18 cellular contexts compared by ENCODE assay signal in the genomic region with DNA sequence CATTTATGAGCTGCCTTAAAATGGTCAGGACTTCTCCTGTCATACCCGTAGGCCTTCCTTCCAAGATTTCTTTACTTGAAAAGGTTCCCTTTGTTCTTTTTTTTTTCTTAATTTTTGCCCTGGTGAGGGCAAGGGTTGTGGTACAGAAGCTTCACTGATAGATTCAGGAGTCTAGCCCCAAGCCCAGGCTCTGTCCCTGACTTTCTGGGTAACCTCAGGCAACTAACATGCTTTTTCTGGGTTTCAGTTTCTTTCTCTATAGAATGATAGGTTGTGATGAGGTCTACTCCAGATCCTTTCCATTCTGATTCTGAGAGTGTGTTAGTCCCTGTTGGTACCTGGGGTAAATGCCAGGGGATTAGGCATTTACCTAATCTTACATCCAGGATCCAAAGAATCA. TPM values are rescaled to one million over a fixed set of nuclear protein-coding genes. Genes with fewer than 3 reads are reported as not detected.
DNase-seq lines count a peak whose midpoint lies in the region; ATAC-seq and TF ChIP-seq lines count a peak whose summit lies in the region.
"Had no signal": no experiment of that assay in that cellular context is flagged by ENCODE, and none has a peak within 500 bp of the region (broad histone marks: within the 10 kb centered on the region; RNA-seq: fewer than 3 reads in every experiment).

No MANE protein-coding gene starts in this region.

- H3K27ac Mint-ChIP-seq in CD4-positive, alpha-beta T cell = peak overlapping the region; percentile 82
- peak overlapping the region; percentile 92 for H3K27ac Mint-ChIP-seq in CD8-positive, alpha-beta T cell
- peak overlapping the region; percentile 82 for H3K27ac Mint-ChIP-seq in T-helper 1 cell treated with Interleukin-12 subunit alpha and Interleukin-12 subunit beta and Interleukin-4 antibody, amounts not matched to agents 30 μg/mL and 1 μg/mL, for 36 hours
- H3K27ac Mint-ChIP-seq in activated naive CD8-positive, alpha-beta T cell treated with anti-CD3 and anti-CD28 coated beads, Interleukin-2, amount 10 ng/mL, durations not matched to agents 7 days and 5 days = peak overlapping the region; percentile 85
- H3K27ac Mint-ChIP-seq: memory B cell had no signal

- H3K36me3 Mint-ChIP-seq in CD4-positive, alpha-beta T cell (ENCODE audit: low read depth) = peaks cover 4% of the 10 kb centered on the region
- H3K36me3 Mint-ChIP-seq in CD8-positive, alpha-beta T cell = peaks cover 17% of the 10 kb centered on the region
- peaks cover 11% of the 10 kb centered on the region for H3K36me3 Mint-ChIP-seq in T-helper 1 cell treated with Interleukin-12 subunit alpha and Interleukin-12 subunit beta and Interleukin-4 antibody, amounts not matched to agents 30 μg/mL and 1 μg/mL, for 36 hours (ENCODE audit: low read depth)
- peaks cover 18% of the 10 kb centered on the region for H3K36me3 Mint-ChIP-seq in activated naive CD8-positive, alpha-beta T cell treated with anti-CD3 and anti-CD28 coated beads, Interleukin-2, amount 10 ng/mL, durations not matched to agents 7 days and 5 days

- H3K4me3 Mint-ChIP-seq in CD4-positive, alpha-beta T cell = peak overlapping the region; percentile 54
- H3K4me3 Mint-ChIP-seq in CD8-positive, alpha-beta T cell = peak overlapping the region; percentile 64
- peak overlapping the region; percentile 72 for H3K4me3 Mint-ChIP-seq in T-helper 1 cell treated with Interleukin-12 subunit alpha and Interleukin-12 subunit beta and Interleukin-4 antibody, amounts not matched to agents 30 μg/mL and 1 μg/mL, for 36 hours
- H3K4me3 Mint-ChIP-seq in activated naive CD8-positive, alpha-beta T cell treated with anti-CD3 and anti-CD28 coated beads, Interleukin-2, amount 10 ng/mL, durations not matched to agents 7 days and 5 days = peak overlapping the region; percentile 74
- H3K4me3 Mint-ChIP-seq: memory B cell had no signal

- intact Hi-C loops in CD4-positive, alpha-beta T cell (cut with DNase I, micrococcal nuclease) = loop anchor here in 1 of 2 experiments (2.0 kb wide), 1 partner anchor 21 kb away; the partner anchor contains the start of gene SNPH
- intact Hi-C loops in CD8-positive, alpha-beta T cell (cut with DNase I, micrococcal nuclease) = loop anchor here in 1 of 2 experiments (2.0 kb wide), 1 partner anchor 13 kb away; no protein-coding TSS in a partner anchor

- POLR2A ChIA-PET in CD4-positive, alpha-beta T cell (lab: Charles Lee) = interaction anchor here (0.6 to 1.8 kb wide), 9 partner anchors 10 to 133 kb away, joined by 3 to 13 read pairs (median 3); partner anchors contain the start of genes RAD21L1 and SNPH
- POLR2A ChIA-PET in CD8-positive, alpha-beta T cell (lab: Charles Lee) = interaction anchor here (0.8 to 2.1 kb wide), 4 partner anchors 13 to 33 kb away, joined by 4 to 10 read pairs (median 6); partner anchors contain the start of gene SNPH
- POLR2A ChIA-PET in activated naive CD8-positive, alpha-beta T cell treated with anti-CD3 and anti-CD28 coated beads, Interleukin-2, amount 10 ng/mL, durations not matched to agents 7 days and 5 days (lab: Charles Lee) = interaction anchor here (0.9 to 2.6 kb wide), 5 partner anchors 10 to 38 kb away, joined by 3 to 12 read pairs (median 5); partner anchors contain the start of gene SNPH

- H3K9me3 Mint-ChIP-seq in CD4-positive, alpha-beta T cell = no peaks in the 10 kb centered on the region
- no peaks in the 10 kb centered on the region for H3K9me3 Mint-ChIP-seq in CD8-positive, alpha-beta T cell
- no peaks in the 10 kb centered on the region for H3K9me3 Mint-ChIP-seq in T-helper 1 cell treated with Interleukin-12 subunit alpha and Interleukin-12 subunit beta and Interleukin-4 antibody, amounts not matched to agents 30 μg/mL and 1 μg/mL, for 36 hours
- no peaks in the 10 kb centered on the region for H3K9me3 Mint-ChIP-seq in activated naive CD8-positive, alpha-beta T cell treated with anti-CD3 and anti-CD28 coated beads, Interleukin-2, amount 10 ng/mL, durations not matched to agents 7 days and 5 days
- H3K9me3 Mint-ChIP-seq: memory B cell had no signal

- H3K27ac ChIP-seq in CD4-positive, alpha-beta T cell (ENCODE audit: low read depth, low read length) = peak overlapping the region; percentile 48
- H3K27ac ChIP-seq in CD8-positive, alpha-beta T cell (ENCODE audit: low read depth, low read length) = peak overlapping the region; percentile 9
- H3K27ac ChIP-seq: body of pancreas, ovary, right atrium auricular region, suprapubic skin had no signal

- no peak for DNase-seq in CD4-positive, alpha-beta T cell
- no peak for DNase-seq in CD8-positive, alpha-beta T cell
- no peak for DNase-seq in activated naive CD8-positive, alpha-beta T cell treated with anti-CD3 and anti-CD28 coated beads, Interleukin-2, amount 10 ng/mL, durations not matched to agents 7 days and 5 days
- no peak for DNase-seq in activated gamma-delta T cell treated with Interleukin-2 at 50 U/mL for 16 hours
- no peak for DNase-seq in Kasumi-1 (lab: John Stamatoyannopoulos, UW)
- DNase-seq in effector CD4-positive, alpha-beta T cell = no peak
- DNase-seq: body of pancreas, glutamatergic neuron, NCI-H1436 treated with DMSO at 0.1 percent for 48 hours, NCI-H524 treated with DMSO at 0.1 percent for 48 hours, ovary, SW 1271 had no signal

- peak; percentile 17 for ATAC-seq in CD4-positive, alpha-beta T cell (ENCODE audit: poor library complexity)
- ATAC-seq in CD8-positive, alpha-beta T cell = peak; percentile 45
- ATAC-seq in activated naive CD8-positive, alpha-beta T cell treated with anti-CD3 and anti-CD28 coated beads, Interleukin-2, amount 10 ng/mL, durations not matched to agents 7 days and 5 days (ENCODE audit: low read depth) = peak; percentile 86
- ATAC-seq in HG03469 (IDR thresholded peaks at IDR 0.05; ENCODE audit: unreplicated experiment) = no peak
- ATAC-seq: body of pancreas, HepG2 had no signal

- no peak for TF ChIP-seq CTCF in CD4-positive, alpha-beta T cell (IDR thresholded peaks at IDR 0.05)
- TF ChIP-seq CTCF in CD8-positive, alpha-beta T cell (IDR thresholded peaks at IDR 0.05) = no peak

- H3K4me1 Mint-ChIP-seq in CD4-positive, alpha-beta T cell (ENCODE audit: low read depth) = peaks cover 83% of the 10 kb centered on the region
- H3K4me1 Mint-ChIP-seq in CD8-positive, alpha-beta T cell (ENCODE audit: low read depth) = peaks cover 79% of the 10 kb centered on the region
- peaks cover 21% of the 10 kb centered on the region for H3K4me1 Mint-ChIP-seq in T-helper 1 cell treated with Interleukin-12 subunit alpha and Interleukin-12 subunit beta and Interleukin-4 antibody, amounts not matched to agents 30 μg/mL and 1 μg/mL, for 36 hours (ENCODE audit: low read depth)
- peaks cover 26% of the 10 kb centered on the region for H3K4me1 Mint-ChIP-seq in activated naive CD8-positive, alpha-beta T cell treated with anti-CD3 and anti-CD28 coated beads, Interleukin-2, amount 10 ng/mL, durations not matched to agents 7 days and 5 days
- H3K4me1 Mint-ChIP-seq: memory B cell had no signal

- CTCF ChIA-PET in CD4-positive, alpha-beta T cell (lab: Charles Lee) = no interaction called here
- CTCF ChIA-PET in CD8-positive, alpha-beta T cell (lab: Charles Lee) = interaction anchor here (0.8 to 2.8 kb wide), 4 partner anchors 12 to 447 kb away, joined by 4 to 11 read pairs (median 8); no protein-coding TSS in a partner anchor

- H3K4me1 ChIP-seq in CD8-positive, alpha-beta T cell (ENCODE audit: insufficient read depth, low read length) = peaks cover 71% of the 10 kb centered on the region
- H3K4me1 ChIP-seq: body of pancreas had no signal

- H3K9me3 ChIP-seq in CD4-positive, alpha-beta T cell (ENCODE audit: control insufficient read depth, low read length) = no peaks in the 10 kb centered on the region
- H3K9me3 ChIP-seq in CD8-positive, alpha-beta T cell (ENCODE audit: low read length) = no peaks in the 10 kb centered on the region
- H3K9me3 ChIP-seq: body of pancreas, ovary, right atrium auricular region, suprapubic skin had no signal

- peaks cover 4% of the 10 kb centered on the region for H3K36me3 ChIP-seq in CD8-positive, alpha-beta T cell (ENCODE audit: insufficient read depth, low read length)
- H3K36me3 ChIP-seq: ovary, right atrium auricular region, suprapubic skin had no signal

- H3K4me3 ChIP-seq in CD8-positive, alpha-beta T cell (ENCODE audit: low read depth, low read length) = peak overlapping the region; percentile 1
- H3K4me3 ChIP-seq: body of pancreas, ovary, right atrium auricular region, suprapubic skin had no signal

- H3K27me3 ChIP-seq in CD4-positive, alpha-beta T cell (ENCODE audit: control insufficient read depth, insufficient read depth, low read length) = no peaks in the 10 kb centered on the region
- H3K27me3 ChIP-seq in CD8-positive, alpha-beta T cell (ENCODE audit: insufficient read depth, low read length) = no peaks in the 10 kb centered on the region
- H3K27me3 ChIP-seq: body of pancreas, ovary, right atrium auricular region, suprapubic skin had no signal

- H3K27me3 Mint-ChIP-seq in CD4-positive, alpha-beta T cell = no peaks in the 10 kb centered on the region
- H3K27me3 Mint-ChIP-seq in CD8-positive, alpha-beta T cell (ENCODE audit: low read depth) = no peaks in the 10 kb centered on the region
- H3K27me3 Mint-ChIP-seq in T-helper 1 cell treated with Interleukin-12 subunit alpha and Interleukin-12 subunit beta and Interleukin-4 antibody, amounts not matched to agents 30 μg/mL and 1 μg/mL, for 36 hours (ENCODE audit: low read depth) = no peaks in the 10 kb centered on the region
- H3K27me3 Mint-ChIP-seq in activated naive CD8-positive, alpha-beta T cell treated with anti-CD3 and anti-CD28 coated beads, Interleukin-2, amount 10 ng/mL, durations not matched to agents 7 days and 5 days = no peaks in the 10 kb centered on the region

RNA-seq across cellular contexts. Expression of gene SNPH, which starts 21.2 kb away (rescaled TPM):
- total RNA-seq in CD4-positive, alpha-beta T cell = 10 to 100 TPM; 12.8 to 13.0 TPM
- total RNA-seq in CD8-positive, alpha-beta T cell = 10 to 100 TPM; 13.6 to 14.4 TPM
- total RNA-seq in activated naive CD8-positive, alpha-beta T cell treated with anti-CD3 and anti-CD28 coated beads, Interleukin-2, amount 10 ng/mL, durations not matched to agents 7 days and 5 days = 1 to 10 TPM; 8.8 to 9.7 TPM

RNA-seq across cellular contexts. Expression of gene SDCBP2, which starts 41.6 kb away (rescaled TPM):
- 1 to 10 TPM; 1.2 to 1.3 TPM for total RNA-seq in CD4-positive, alpha-beta T cell
- 1 to 10 TPM; 1.2 TPM for total RNA-seq in CD8-positive, alpha-beta T cell
- total RNA-seq in activated naive CD8-positive, alpha-beta T cell treated with anti-CD3 and anti-CD28 coated beads, Interleukin-2, amount 10 ng/mL, durations not matched to agents 7 days and 5 days = 1 to 10 TPM; 3.7 to 5.1 TPM
